ENCODE assay signal across 19 cellular contexts in genomic region chr15:69921626-69922624, GRCh38.
A peak's percentile ranks its signal among the peaks of the same experiment; 100 is the strongest.
DNase-seq lines count a peak whose midpoint lies in the region; ATAC-seq and TF ChIP-seq lines count a peak whose summit lies in the region.
"Had no signal": no experiment of that assay in that cellular context is flagged by ENCODE, and none has a peak within 500 bp of the region (broad histone marks: within the 10 kb centered on the region; RNA-seq: fewer than 3 reads in every experiment).

No MANE protein-coding gene starts in this region.

- H3K27ac Mint-ChIP-seq in activated CD4-positive, alpha-beta T cell treated with anti-CD3 and anti-CD28 coated beads, Interleukin-2, amount 10 ng/mL, durations not matched to agents 7 days and 5 days, result peak overlapping the region; percentile 37
- H3K27ac Mint-ChIP-seq in stimulated activated memory B cell treated with anti-CD40 and anti-IgM and Interleukin-4, amounts not matched to agents 10 μg/mL and 1 μg/mL and 100 μg/mL, for 72 hours, result peak overlapping the region; percentile 76
- H3K27ac Mint-ChIP-seq: naive thymus-derived CD8-positive, alpha-beta T cell had no signal

- no peaks in the 10 kb centered on the region for H3K36me3 Mint-ChIP-seq in activated CD4-positive, alpha-beta T cell treated with anti-CD3 and anti-CD28 coated beads, Interleukin-2, amount 10 ng/mL, durations not matched to agents 7 days and 5 days (ENCODE audit: low read depth)
- peaks cover 7% of the 10 kb centered on the region for H3K36me3 Mint-ChIP-seq in stimulated activated memory B cell treated with anti-CD40 and anti-IgM and Interleukin-4, amounts not matched to agents 10 μg/mL and 1 μg/mL and 100 μg/mL, for 72 hours
- H3K36me3 Mint-ChIP-seq: CD14-positive monocyte had no signal

- ATAC-seq in HG03108 (IDR thresholded peaks at IDR 0.05; ENCODE audit: unreplicated experiment) (peak; percentile 43), GM19467 (IDR thresholded peaks at IDR 0.05; ENCODE audit: unreplicated experiment) (no peak)
- peak; percentile 89 for ATAC-seq in stimulated activated memory B cell treated with anti-CD40 and anti-IgM and Interleukin-4, amounts not matched to agents 10 μg/mL and 1 μg/mL and 100 μg/mL, for 72 hours
- ATAC-seq: naive thymus-derived CD8-positive, alpha-beta T cell; right lobe of liver had no signal

- H3K4me1 Mint-ChIP-seq in activated CD4-positive, alpha-beta T cell treated with anti-CD3 and anti-CD28 coated beads, Interleukin-2, amount 10 ng/mL, durations not matched to agents 7 days and 5 days, result no peaks in the 10 kb centered on the region
- peaks cover 44% of the 10 kb centered on the region for H3K4me1 Mint-ChIP-seq in stimulated activated memory B cell treated with anti-CD40 and anti-IgM and Interleukin-4, amounts not matched to agents 10 μg/mL and 1 μg/mL and 100 μg/mL, for 72 hours

- no peak for DNase-seq in activated CD4-positive, alpha-beta T cell treated with anti-CD3 and anti-CD28 coated beads, Interleukin-2, amount 10 ng/mL, durations not matched to agents 7 days and 5 days
- DNase-seq in activated CD4-positive, alpha-beta T cell treated with anti-CD3 and anti-CD28 coated beads, Interleukin-2, amount 50 U/mL, for 48 hours, result no peak
- DNase-seq in cerebellar cortex (ENCODE audit: low spot score) (no peak), mesenteric fat pad (ENCODE audit: low spot score) (no peak)
- DNase-seq: activated CD4-positive, alpha-beta T cell treated with anti-CD3 and anti-CD28 coated beads, Interleukin-2, amount 50 U/mL, for 1 hour; activated gamma-delta T cell treated with Interleukin-2 at 50 U/mL for 16 hours; activated T-cell treated with anti-CD3 and anti-CD28 coated beads for 4 hours; adrenal gland; cortex of kidney; MM.1S; naive thymus-derived CD8-positive, alpha-beta T cell; NCI-H1930; NCI-H345 had no signal

- H3K9me3 Mint-ChIP-seq in activated CD4-positive, alpha-beta T cell treated with anti-CD3 and anti-CD28 coated beads, Interleukin-2, amount 10 ng/mL, durations not matched to agents 7 days and 5 days, result peaks cover 29% of the 10 kb centered on the region
- H3K9me3 Mint-ChIP-seq in stimulated activated memory B cell treated with anti-CD40 and anti-IgM and Interleukin-4, amounts not matched to agents 10 μg/mL and 1 μg/mL and 100 μg/mL, for 72 hours, result peaks cover 14% of the 10 kb centered on the region

- TF ChIP-seq POLR2A in Raji (IDR thresholded peaks at IDR 0.05; ENCODE audit: insufficient read depth, low read depth, low read length), result peak; percentile 33; the same call in 1 of the 2 replicates

- H3K27me3 Mint-ChIP-seq in activated CD4-positive, alpha-beta T cell treated with anti-CD3 and anti-CD28 coated beads, Interleukin-2, amount 10 ng/mL, durations not matched to agents 7 days and 5 days, result peaks cover 9% of the 10 kb centered on the region
- no peaks in the 10 kb centered on the region for H3K27me3 Mint-ChIP-seq in stimulated activated memory B cell treated with anti-CD40 and anti-IgM and Interleukin-4, amounts not matched to agents 10 μg/mL and 1 μg/mL and 100 μg/mL, for 72 hours

- CTCF ChIA-PET in activated CD4-positive, alpha-beta T cell treated with anti-CD3 and anti-CD28 coated beads, Interleukin-2, amount 10 ng/mL, durations not matched to agents 7 days and 5 days (lab: Charles Lee), result interaction anchor here (0.6 kb wide), 1 partner anchor 51 kb away, joined by 3 read pairs; no protein-coding TSS in a partner anchor

- no peak overlapping the region for H3K4me3 Mint-ChIP-seq in activated CD4-positive, alpha-beta T cell treated with anti-CD3 and anti-CD28 coated beads, Interleukin-2, amount 10 ng/mL, durations not matched to agents 7 days and 5 days
- H3K4me3 Mint-ChIP-seq in stimulated activated memory B cell treated with anti-CD40 and anti-IgM and Interleukin-4, amounts not matched to agents 10 μg/mL and 1 μg/mL and 100 μg/mL, for 72 hours, result no peak overlapping the region
- H3K4me3 Mint-ChIP-seq: CD14-positive monocyte; naive thymus-derived CD8-positive, alpha-beta T cell had no signal

- POLR2A ChIA-PET in activated CD4-positive, alpha-beta T cell treated with anti-CD3 and anti-CD28 coated beads, Interleukin-2, amount 10 ng/mL, durations not matched to agents 7 days and 5 days (lab: Charles Lee), result interaction anchor here (0.6 kb wide), 1 partner anchor 206 kb away, joined by 3 read pairs; no protein-coding TSS in a partner anchor
